Comparison of ENCODE assay signal across 18 cellular contexts in genomic region chr7:1341995-1342645, GRCh38.
A peak's percentile ranks its signal among the peaks of the same experiment; 100 is the strongest.
DNase-seq lines count a peak whose midpoint lies in the region; ATAC-seq, FAIRE-seq and TF ChIP-seq lines count a peak whose summit lies in the region.
"Had no signal": no experiment of that assay in that cellular context is flagged by ENCODE, and none has a peak within 500 bp of the region (broad histone marks: within the 10 kb centered on the region; RNA-seq: fewer than 3 reads in every experiment).

No MANE protein-coding gene starts in this region.

- no peak for DNase-seq in activated naive CD8-positive, alpha-beta T cell treated with anti-CD3 and anti-CD28 coated beads, Interleukin-2, amount 50 U/mL, for 24 hours
- no peak for DNase-seq in activated naive CD8-positive, alpha-beta T cell treated with anti-CD3 and anti-CD28 coated beads for 36 hours
- DNase-seq in CD14-positive monocyte (ENCODE audit: low spot score) = peak; percentile 27
- peak; percentile 61 for DNase-seq in kidney
- DNase-seq in spleen = peak; percentile 54
- no peak for DNase-seq in COLO668 (lab: John Stamatoyannopoulos, UW; ENCODE audit: unreplicated experiment)
- DNase-seq in frontal cortex (ENCODE audit: low spot score in 2 of 2) = no peak
- DNase-seq in HuH-7 (ENCODE audit: low spot score) = no peak
- DNase-seq: 8988T; AML-193; CD4-positive, alpha-beta T cell; DMS79; GM23248; H7 had no signal

- TF ChIP-seq POLR2A in spleen (IDR thresholded peaks at IDR 0.05) = no peak

- FAIRE-seq in kidney (lab: Jason Lieb, UNC) (no peak), frontal cortex (lab: Jason Lieb, UNC) (no peak)
- FAIRE-seq: GM12878, GM18507 had no signal

- peaks cover 13% of the 10 kb centered on the region for H3K9me3 Mint-ChIP-seq in activated naive CD8-positive, alpha-beta T cell treated with anti-CD3 and anti-CD28 coated beads, Interleukin-2, amount 50 U/mL, for 24 hours
- peaks cover 12% of the 10 kb centered on the region for H3K9me3 Mint-ChIP-seq in activated naive CD8-positive, alpha-beta T cell treated with anti-CD3 and anti-CD28 coated beads for 36 hours
- peaks cover 5 to 26% (median 17%) of the 10 kb centered on the region in 7 donors for H3K9me3 Mint-ChIP-seq in CD14-positive monocyte

- peak overlapping the region in 1 of 2 donors; percentile 43 for H3K27ac ChIP-seq in kidney (ENCODE audit: low read depth in 2 of 2, low read length in 2 of 2)
- no peak overlapping the region for H3K27ac ChIP-seq in spleen
- H3K27ac ChIP-seq: BLaER1 treated with 17β-estradiol and CSF1 and Interleukin-3, amounts not matched to agents 10 nM and 100 nM; GM23248; HL-60 had no signal

- peaks cover 2% of the 10 kb centered on the region for H3K36me3 Mint-ChIP-seq in activated naive CD8-positive, alpha-beta T cell treated with anti-CD3 and anti-CD28 coated beads, Interleukin-2, amount 50 U/mL, for 24 hours (ENCODE audit: low read depth)
- H3K36me3 Mint-ChIP-seq in activated naive CD8-positive, alpha-beta T cell treated with anti-CD3 and anti-CD28 coated beads for 36 hours = no peaks in the 10 kb centered on the region
- H3K36me3 Mint-ChIP-seq in CD14-positive monocyte = no peaks in the 10 kb centered on the region

- no peaks in the 10 kb centered on the region for H3K4me1 Mint-ChIP-seq in activated naive CD8-positive, alpha-beta T cell treated with anti-CD3 and anti-CD28 coated beads, Interleukin-2, amount 50 U/mL, for 24 hours
- no peaks in the 10 kb centered on the region for H3K4me1 Mint-ChIP-seq in activated naive CD8-positive, alpha-beta T cell treated with anti-CD3 and anti-CD28 coated beads for 36 hours
- H3K4me1 Mint-ChIP-seq in CD14-positive monocyte = no peaks in the 10 kb centered on the region

- no peak overlapping the region for H3K27ac Mint-ChIP-seq in activated naive CD8-positive, alpha-beta T cell treated with anti-CD3 and anti-CD28 coated beads, Interleukin-2, amount 50 U/mL, for 24 hours
- H3K27ac Mint-ChIP-seq in activated naive CD8-positive, alpha-beta T cell treated with anti-CD3 and anti-CD28 coated beads for 36 hours = no peak overlapping the region
- H3K27ac Mint-ChIP-seq in CD14-positive monocyte = no peak overlapping the region
- H3K27ac Mint-ChIP-seq: CD4-positive, alpha-beta T cell had no signal

- no peak overlapping the region for H3K4me3 Mint-ChIP-seq in activated naive CD8-positive, alpha-beta T cell treated with anti-CD3 and anti-CD28 coated beads, Interleukin-2, amount 50 U/mL, for 24 hours
- no peak overlapping the region for H3K4me3 Mint-ChIP-seq in activated naive CD8-positive, alpha-beta T cell treated with anti-CD3 and anti-CD28 coated beads for 36 hours
- no peak overlapping the region for H3K4me3 Mint-ChIP-seq in CD14-positive monocyte
- H3K4me3 Mint-ChIP-seq: CD4-positive, alpha-beta T cell had no signal

- intact Hi-C loops in CD14-positive monocyte (cut with micrococcal nuclease) (no loop called here), kidney (cut with DNase I) (no loop called here), spleen (cut with DNase I; ENCODE audit: low total_unique reads) (no loop called here)

- H3K36me3 ChIP-seq in kidney (ENCODE audit: control insufficient read depth in 1 of 2, insufficient read depth in 2 of 2, low read length in 2 of 2) = no peaks in the 10 kb centered on the region
- H3K36me3 ChIP-seq in spleen = no peaks in the 10 kb centered on the region
- H3K36me3 ChIP-seq: BLaER1 treated with 17β-estradiol and CSF1 and Interleukin-3, amounts not matched to agents 10 nM and 100 nM had no signal

- peak; percentile 11 for ATAC-seq in activated naive CD8-positive, alpha-beta T cell treated with anti-CD3 and anti-CD28 coated beads, Interleukin-2, amount 50 U/mL, for 24 hours
- ATAC-seq: GM12878 had no signal

- H3K9me3 ChIP-seq in kidney (ENCODE audit: control insufficient read depth in 1 of 2, low read length in 2 of 2) (no peaks in the 10 kb centered on the region), spleen (peaks cover 0 to 28% (median 16%) of the 10 kb centered on the region in 8 donors)

- peaks cover 0 to 69% (median 23%) of the 10 kb centered on the region in 7 donors for H3K27me3 ChIP-seq in spleen (replicated peaks in 1 of 7)
- H3K27me3 ChIP-seq: BLaER1 treated with 17β-estradiol and CSF1 and Interleukin-3, amounts not matched to agents 10 nM and 100 nM had no signal

- no peak overlapping the region for H3K9ac ChIP-seq in kidney (ENCODE audit: low read length in 2 of 2)
- H3K9ac ChIP-seq: BLaER1 treated with 17β-estradiol and CSF1 and Interleukin-3, amounts not matched to agents 10 nM and 100 nM; GM23248 had no signal

- H3K4me1 ChIP-seq in kidney (ENCODE audit: control insufficient read depth in 1 of 2, insufficient read depth in 1 of 2, low read depth in 1 of 2, low read length in 2 of 2) = no peaks in the 10 kb centered on the region
- no peaks in the 10 kb centered on the region for H3K4me1 ChIP-seq in spleen
- H3K4me1 ChIP-seq: BLaER1 treated with 17β-estradiol and CSF1 and Interleukin-3, amounts not matched to agents 10 nM and 100 nM had no signal

- H3K27me3 Mint-ChIP-seq in activated naive CD8-positive, alpha-beta T cell treated with anti-CD3 and anti-CD28 coated beads, Interleukin-2, amount 50 U/mL, for 24 hours = peaks cover 15% of the 10 kb centered on the region
- H3K27me3 Mint-ChIP-seq in activated naive CD8-positive, alpha-beta T cell treated with anti-CD3 and anti-CD28 coated beads for 36 hours = peaks cover 21% of the 10 kb centered on the region
- H3K27me3 Mint-ChIP-seq in CD14-positive monocyte (ENCODE audit: low read depth in 3 of 3) = peaks cover 1 to 13% (median 10%) of the 10 kb centered on the region in 3 donors

- WGBS in spleen, 5 donors = 75 to 83% (median 76%) methylated on average over 4 to 15 of the region's 15 CpGs

- no peak for TF ChIP-seq CTCF in CD14-positive monocyte (IDR thresholded peaks at IDR 0.05)
- no peak for TF ChIP-seq CTCF in kidney (IDR thresholded peaks at IDR 0.05; ENCODE audit: borderline replicate concordance, extremely low read depth, insufficient read depth)
- TF ChIP-seq CTCF in spleen (IDR thresholded peaks at IDR 0.05 in 8 of 11, conservative IDR thresholded peaks at IDR 0.05 in 3 of 11) = no peak

- H3K4me3 ChIP-seq in kidney (ENCODE audit: low read length in 2 of 2) = no peak overlapping the region
- no peak overlapping the region for H3K4me3 ChIP-seq in spleen
- H3K4me3 ChIP-seq: BLaER1 treated with 17β-estradiol and CSF1 and Interleukin-3, amounts not matched to agents 10 nM and 100 nM; GM12878; GM23248 had no signal

Comparison
In these comparisons a context has a peak if more than half of its experiments do, and no peak if none do; other contexts are left out.
1. DNase-seq: peak in CD14-positive monocyte (single experiment), kidney (single experiment) and spleen (single experiment); none in activated naive CD8-positive, alpha-beta T cell treated with anti-CD3 and anti-CD28 coated beads, Interleukin-2, amount 50 U/mL, for 24 hours (single experiment), activated naive CD8-positive, alpha-beta T cell treated with anti-CD3 and anti-CD28 coated beads for 36 hours (single experiment), COLO668 (single experiment), frontal cortex (0 of 2) and HuH-7 (single experiment).